In genomic region chr2:10892316-10892715, GRCh38 we compare ENCODE assay signal across 3 cellular contexts.
TF ChIP-seq lines count a peak whose summit lies in the region.

No MANE protein-coding gene starts in this region.

TF ChIP-seq in HepG2, 621 proteins besides CTCF, POLR2A, EP300 and RAD21:
- TF ChIP-seq ZNF282 (IDR thresholded peaks at IDR 0.05; ENCODE audit: partially characterized antibody) (peak; percentile 58), PHB2 (IDR thresholded peaks at IDR 0.05; ENCODE audit: partially characterized antibody) (peak; percentile 60), PLRG1 (conservative IDR thresholded peaks at IDR 0.05) (0 out of 2 replicates have a peak, but pooled peaks have one; percentile 85), ATM (IDR thresholded peaks at IDR 0.05; ENCODE audit: borderline replicate concordance) (peak; percentile 46; the same call in 1 of the 2 replicates), FOXP1 (IDR thresholded peaks at IDR 0.05) (peak; percentile 47), FOXP1 (CRISPR knock-in tag; IDR thresholded peaks at IDR 0.05) (no peak), SATB2 (CRISPR knock-in tag; IDR thresholded peaks at IDR 0.05) (no peak), ZNF121 (CRISPR knock-in tag; IDR thresholded peaks at IDR 0.05) (no peak)

TF ChIP-seq in HEK293, 187 proteins besides CTCF, POLR2A, EP300 and RAD21:
- TF ChIP-seq MEIS1 (CRISPR knock-in tag; IDR thresholded peaks at IDR 0.05; ENCODE audit: borderline replicate concordance) (no peak), EGR2 (tag by site-specific recombination; IDR thresholded peaks at IDR 0.05; ENCODE audit: low read depth) (no peak), ZNF548 (tag by site-specific recombination; IDR thresholded peaks at IDR 0.05) (no peak), ZBTB17 (tag by site-specific recombination; IDR thresholded peaks at IDR 0.05) (peak; percentile 93), ZNF23 (tag by site-specific recombination; IDR thresholded peaks at IDR 0.05; ENCODE audit: borderline replicate concordance) (no peak), ZNF266 (tag by site-specific recombination; IDR thresholded peaks at IDR 0.05; ENCODE audit: low read depth) (no peak), ZNF843 (tag by site-specific recombination; IDR thresholded peaks at IDR 0.05) (no peak), ZNF366 (tag by site-specific recombination; conservative IDR thresholded peaks at IDR 0.05) (peak; percentile 97), ZNF19 (tag by site-specific recombination; IDR thresholded peaks at IDR 0.05; ENCODE audit: low read depth) (no peak)
- TF ChIP-seq, protein P1, sequence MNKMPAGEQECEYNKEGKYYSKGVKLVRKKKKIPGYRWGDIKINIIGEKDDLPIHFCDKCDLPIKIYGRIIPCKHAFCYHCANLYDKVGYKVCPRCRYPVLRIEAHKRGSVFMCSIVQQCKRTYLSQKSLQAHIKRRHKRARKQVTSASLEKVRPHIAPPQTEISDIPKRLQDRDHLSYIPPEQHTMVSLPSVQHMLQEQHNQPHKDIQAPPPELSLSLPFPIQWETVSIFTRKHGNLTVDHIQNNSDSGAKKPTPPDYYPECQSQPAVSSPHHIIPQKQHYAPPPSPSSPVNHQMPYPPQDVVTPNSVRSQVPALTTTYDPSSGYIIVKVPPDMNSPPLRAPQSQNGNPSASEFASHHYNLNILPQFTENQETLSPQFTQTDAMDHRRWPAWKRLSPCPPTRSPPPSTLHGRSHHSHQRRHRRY (tag by site-specific recombination; IDR thresholded peaks at IDR 0.05), result no peak
- TF ChIP-seq, protein P2, sequence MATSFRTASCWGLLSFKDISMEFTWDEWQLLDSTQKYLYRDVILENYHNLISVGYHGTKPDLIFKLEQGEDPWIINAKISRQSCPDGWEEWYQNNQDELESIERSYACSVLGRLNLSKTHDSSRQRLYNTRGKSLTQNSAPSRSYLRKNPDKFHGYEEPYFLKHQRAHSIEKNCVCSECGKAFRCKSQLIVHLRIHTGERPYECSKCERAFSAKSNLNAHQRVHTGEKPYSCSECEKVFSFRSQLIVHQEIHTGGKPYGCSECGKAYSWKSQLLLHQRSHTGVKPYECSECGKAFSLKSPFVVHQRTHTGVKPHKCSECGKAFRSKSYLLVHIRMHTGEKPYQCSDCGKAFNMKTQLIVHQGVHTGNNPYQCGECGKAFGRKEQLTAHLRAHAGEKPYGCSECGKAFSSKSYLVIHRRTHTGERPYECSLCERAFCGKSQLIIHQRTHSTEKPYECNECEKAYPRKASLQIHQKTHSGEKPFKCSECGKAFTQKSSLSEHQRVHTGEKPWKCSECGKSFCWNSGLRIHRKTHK (tag by site-specific recombination; IDR thresholded peaks at IDR 0.05), result no peak

TF ChIP-seq in IMR-90, 13 proteins besides CTCF, POLR2A, EP300 and RAD21:
- TF ChIP-seq CHD1 (IDR thresholded peaks at IDR 0.05; ENCODE audit: low read depth, low read length), result no peak
- TF ChIP-seq, protein P3, sequence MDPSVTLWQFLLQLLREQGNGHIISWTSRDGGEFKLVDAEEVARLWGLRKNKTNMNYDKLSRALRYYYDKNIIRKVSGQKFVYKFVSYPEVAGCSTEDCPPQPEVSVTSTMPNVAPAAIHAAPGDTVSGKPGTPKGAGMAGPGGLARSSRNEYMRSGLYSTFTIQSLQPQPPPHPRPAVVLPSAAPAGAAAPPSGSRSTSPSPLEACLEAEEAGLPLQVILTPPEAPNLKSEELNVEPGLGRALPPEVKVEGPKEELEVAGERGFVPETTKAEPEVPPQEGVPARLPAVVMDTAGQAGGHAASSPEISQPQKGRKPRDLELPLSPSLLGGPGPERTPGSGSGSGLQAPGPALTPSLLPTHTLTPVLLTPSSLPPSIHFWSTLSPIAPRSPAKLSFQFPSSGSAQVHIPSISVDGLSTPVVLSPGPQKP (IDR thresholded peaks at IDR 0.05; ENCODE audit: borderline replicate concordance, low read depth, low read length), result no peak
- TF ChIP-seq NFE2L2 (IDR thresholded peaks at IDR 0.05; ENCODE audit: low read depth, low read length), result no peak
- TF ChIP-seq MAZ (IDR thresholded peaks at IDR 0.05; ENCODE audit: borderline replicate concordance, low read depth, low read length), result no peak
- no peak for TF ChIP-seq USF2 (IDR thresholded peaks at IDR 0.05; ENCODE audit: low read depth, low read length)
- TF ChIP-seq MXI1 (IDR thresholded peaks at IDR 0.05; ENCODE audit: borderline replicate concordance, low read depth, low read length), result no peak
- TF ChIP-seq MAFK (IDR thresholded peaks at IDR 0.05; ENCODE audit: low read depth, low read length), result no peak
- no peak for TF ChIP-seq BHLHE40 (IDR thresholded peaks at IDR 0.05; ENCODE audit: low read depth, low read length)
- no peak for TF ChIP-seq CEBPB (IDR thresholded peaks at IDR 0.05; ENCODE audit: low read depth, low read length)
- TF ChIP-seq RCOR1 (IDR thresholded peaks at IDR 0.05; ENCODE audit: insufficient replicate concordance, low read length), result no peak
- no peak for TF ChIP-seq RFX5 (IDR thresholded peaks at IDR 0.05; ENCODE audit: low read depth, low read length)
- no peak for TF ChIP-seq SMC3 (IDR thresholded peaks at IDR 0.05; ENCODE audit: low read depth, low read length)
- no peak for TF ChIP-seq FOS (IDR thresholded peaks at IDR 0.05; ENCODE audit: low read depth, low read length)
